12 cellular contexts compared by ENCODE assay signal in the genomic region with DNA sequence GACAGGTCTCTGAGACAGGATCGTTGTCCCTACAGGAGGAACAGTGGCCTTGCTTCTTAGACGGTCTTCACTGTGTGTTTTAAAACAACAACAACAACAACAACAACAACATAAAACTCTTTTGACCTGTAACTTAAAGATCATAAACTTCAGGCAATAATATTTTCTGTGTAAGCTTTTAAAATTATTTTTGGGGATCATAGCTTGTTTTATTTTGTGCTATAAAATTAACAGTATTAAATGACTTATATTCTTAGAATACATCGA. TPM values are rescaled to one million over a fixed set of nuclear protein-coding genes. Genes with fewer than 3 reads are reported as not detected.
DNase-seq lines count a peak whose midpoint lies in the region; ATAC-seq and TF ChIP-seq lines count a peak whose summit lies in the region.
"Had no signal": no experiment of that assay in that cellular context is flagged by ENCODE, and none has a peak within 500 bp of the region (broad histone marks: within the 10 kb centered on the region; RNA-seq: fewer than 3 reads in every experiment).

No MANE protein-coding gene starts in this region.

- ATAC-seq in Panc1 (no peak), GM19463 (IDR thresholded peaks at IDR 0.05; ENCODE audit: unreplicated experiment) (no peak), gastroesophageal sphincter (no peak)

- WGBS in suprapubic skin, result 72% methylated on average over 3 of the region's 3 CpGs
- WGBS in gastroesophageal sphincter (ENCODE audit: low coverage in 1 of 2), 2 donors, result 70 to 76% methylated on average over 3 of the region's 3 CpGs

- TF ChIP-seq EP300 in suprapubic skin (IDR thresholded peaks at IDR 0.05) (no peak), gastroesophageal sphincter (IDR thresholded peaks at IDR 0.05) (no peak)

- no peak for TF ChIP-seq POLR2A in suprapubic skin (IDR thresholded peaks at IDR 0.05)
- TF ChIP-seq POLR2A in gastroesophageal sphincter (IDR thresholded peaks at IDR 0.05), result no peak

- H3K4me1 ChIP-seq in Panc1 (ENCODE audit: control insufficient read depth, insufficient read depth, low read length) (peaks cover 31% of the 10 kb centered on the region), colonic mucosa (peaks cover 17% of the 10 kb centered on the region), mucosa of rectum (ENCODE audit: control insufficient read depth in 2 of 2, insufficient read depth in 2 of 2, low read length in 2 of 2) (peaks cover 47 to 70% of the 10 kb centered on the region in 2 donors), suprapubic skin (peaks cover 53% of the 10 kb centered on the region), gastroesophageal sphincter (peaks cover 0 to 25% (median 7%) of the 10 kb centered on the region in 3 donors)

- DNase-seq in Panc1 (ENCODE audit: low read depth, low spot score) (no peak), colonic mucosa (no peak), suprapubic skin (ENCODE audit: low spot score in 2 of 2) (no peak), GM19240 (ENCODE audit: insufficient read length, low spot score) (no peak)
- DNase-seq: CD4-positive, alpha-beta memory T cell; DMS79 treated with DMSO at 0.1 percent for 48 hours; MM.1S; NCI-H1105; NCI-H1694 treated with DMSO at 0.1 percent for 48 hours had no signal

- H3K27me3 ChIP-seq in Panc1 (ENCODE audit: control insufficient read depth, insufficient read depth, low read length) (no peaks in the 10 kb centered on the region), colonic mucosa (no peaks in the 10 kb centered on the region), mucosa of rectum (ENCODE audit: control insufficient read depth in 2 of 2, insufficient read depth in 2 of 2, low read length in 2 of 2) (no peaks in the 10 kb centered on the region), suprapubic skin (no peaks in the 10 kb centered on the region), gastroesophageal sphincter (no peaks in the 10 kb centered on the region)

- in situ Hi-C loops in Panc1 (cut with HindIII; ENCODE audit: low pct_unique_long_range_greater_than_20kb, low sequenced_read_pairs), result no loop called here

- no TSS peak for BruUV-seq in Panc1 (replicated peaks; lab: Mats Ljungman, UMichigan)

- H3K27ac ChIP-seq in Panc1 (ENCODE audit: low read length), result peak overlapping the region; percentile 69
- H3K27ac ChIP-seq in colonic mucosa, result peak overlapping the region; percentile 78
- H3K27ac ChIP-seq in mucosa of rectum (ENCODE audit: low read depth in 2 of 2, low read length in 2 of 2), result peak overlapping the region; percentile 87 to 92
- peak overlapping the region; percentile 48 for H3K27ac ChIP-seq in suprapubic skin
- H3K27ac ChIP-seq in gastroesophageal sphincter, result no peak overlapping the region

- H3K36me3 ChIP-seq in Panc1 (ENCODE audit: control insufficient read depth, insufficient read depth, low read length) (no peaks in the 10 kb centered on the region; the same call in none of the 2 replicates), colonic mucosa (no peaks in the 10 kb centered on the region), mucosa of rectum (ENCODE audit: control insufficient read depth in 2 of 2, insufficient read depth in 2 of 2, low read length in 2 of 2) (peaks cover 36 to 38% of the 10 kb centered on the region in 2 donors), suprapubic skin (peaks cover 37% of the 10 kb centered on the region), gastroesophageal sphincter (peaks cover 0 to 54% of the 10 kb centered on the region in 2 donors)

- CTCF ChIA-PET in Panc1 (lab: Charles Lee), result no interaction called here

- H3K4me3 ChIP-seq in Panc1 (ENCODE audit: low read depth in 2 of 2, low read length in 2 of 2) (no peak overlapping the region), colonic mucosa (no peak overlapping the region), mucosa of rectum (ENCODE audit: low read length in 2 of 2) (peak overlapping the region; percentile 34 to 38), suprapubic skin (no peak overlapping the region), gastroesophageal sphincter (no peak overlapping the region)

- no peaks in the 10 kb centered on the region for H3K9me3 ChIP-seq in Panc1 (ENCODE audit: control insufficient read depth, insufficient read depth, low read depth, low read length)
- no peaks in the 10 kb centered on the region for H3K9me3 ChIP-seq in colonic mucosa
- H3K9me3 ChIP-seq in mucosa of rectum (ENCODE audit: control insufficient read depth in 2 of 2, low read length in 2 of 2), result no peaks in the 10 kb centered on the region
- no peaks in the 10 kb centered on the region for H3K9me3 ChIP-seq in suprapubic skin
- no peaks in the 10 kb centered on the region for H3K9me3 ChIP-seq in gastroesophageal sphincter

- TF ChIP-seq CTCF in Panc1 (IDR thresholded peaks at IDR 0.05) (no peak), colonic mucosa (IDR thresholded peaks at IDR 0.05) (no peak), suprapubic skin (IDR thresholded peaks at IDR 0.05) (no peak), gastroesophageal sphincter (IDR thresholded peaks at IDR 0.05) (no peak)

- intact Hi-C loops in Panc1 (cut with micrococcal nuclease; ENCODE audit: unreplicated experiment) (no loop called here), colonic mucosa (cut with DNase I) (loop anchor here (5.0 kb wide), 1 partner anchor 36 kb away; the partner anchor contains the start of gene CRKL)

- POLR2A ChIA-PET in Panc1 (lab: Charles Lee), result no interaction called here

- H3K9ac ChIP-seq in colonic mucosa (ENCODE audit: low read depth in 2 of 2, low read length in 2 of 2), result peak overlapping the region in 1 of 2 donors; percentile 73
- H3K9ac ChIP-seq in mucosa of rectum (ENCODE audit: low read depth in 1 of 2, low read length in 2 of 2), result peak overlapping the region in 1 of 2 donors; percentile 44

RNA-seq across cellular contexts. Expression of gene AIFM3, which starts 13.8 kb away (rescaled TPM):
- total RNA-seq in Panc1 (2021; ENCODE audit: unreplicated experiment) (2.7 TPM), colonic mucosa (100 to 1,000 TPM in 1 of 2 donors, 10 to 100 TPM in 1; 76.9 to 156 TPM), suprapubic skin (under 1 TPM in 1 of 4 donors, not detected in 3; 0.72 TPM), gastroesophageal sphincter (1 to 10 TPM in 2 of 4 donors, under 1 TPM in 1, not detected in 1; 0.27 to 3.2 (median 2.0) TPM)
- 3.0 TPM for polyA plus RNA-seq in Panc1 (2012; ENCODE audit: insufficient read length)
- polyA plus RNA-seq: CD4-positive, alpha-beta memory T cell had no signal

RNA-seq across cellular contexts. Expression of gene LZTR1, which starts 28.8 kb away (rescaled TPM):
- total RNA-seq in Panc1 (2021; ENCODE audit: unreplicated experiment) (40.2 TPM), colonic mucosa (10 to 100 TPM; 31.6 to 61.7 TPM), suprapubic skin (10 to 100 TPM; 29.3 to 75.6 (median 46.9) TPM), gastroesophageal sphincter (10 to 100 TPM; 45.4 to 63.0 (median 53.4) TPM)
- polyA plus RNA-seq in Panc1 (2012; ENCODE audit: insufficient read length), result 30.9 TPM

RNA-seq across cellular contexts. Expression of gene CRKL, which starts 36.1 kb away (rescaled TPM):
- total RNA-seq in Panc1 (2021; ENCODE audit: unreplicated experiment) (59.4 TPM), colonic mucosa (10 to 100 TPM; 63.6 to 82.5 TPM), suprapubic skin (10 to 100 TPM; 52.7 to 75.3 (median 71.9) TPM), gastroesophageal sphincter (10 to 100 TPM; 42.5 to 55.8 (median 46.0) TPM)
- polyA plus RNA-seq in Panc1 (2012; ENCODE audit: insufficient read length), result 24.6 TPM

RNA-seq across cellular contexts. Expression of gene THAP7, which starts 48.6 kb away (rescaled TPM):
- 23.5 TPM for total RNA-seq in Panc1 (2021; ENCODE audit: unreplicated experiment)
- 27.8 TPM for polyA plus RNA-seq in Panc1 (2012; ENCODE audit: insufficient read length)
- total RNA-seq in colonic mucosa, result 10 to 100 TPM; 12.9 to 23.3 TPM
- 10 to 100 TPM; 33.9 to 57.0 (median 37.4) TPM for total RNA-seq in suprapubic skin
- total RNA-seq in gastroesophageal sphincter, result 10 to 100 TPM; 38.5 to 49.0 (median 42.5) TPM

Comparison
In these comparisons a context has a peak if more than half of its experiments do, and no peak if none do; other contexts are left out.
1. H3K27ac ChIP-seq: peak in Panc1 (single experiment), colonic mucosa (single experiment), mucosa of rectum (2 of 2) and suprapubic skin (single experiment); none in gastroesophageal sphincter (0 of 4).
2. H3K4me3 ChIP-seq: peak in mucosa of rectum (2 of 2); none in Panc1 (0 of 2), colonic mucosa (single experiment), suprapubic skin (single experiment) and gastroesophageal sphincter (0 of 2).
3. RNA of gene AIFM3, which starts 13.8 kb away (total RNA-seq): 76.9 to 156 TPM in colonic mucosa; 2.7 TPM in Panc1 (single experiment), 0.27 to 3.2 TPM in gastroesophageal sphincter and 0.72 TPM in suprapubic skin; every median in the first group is over 10 times any median in the second.